Comparison of ENCODE assay signal across 24 cellular contexts in the genomic region with DNA sequence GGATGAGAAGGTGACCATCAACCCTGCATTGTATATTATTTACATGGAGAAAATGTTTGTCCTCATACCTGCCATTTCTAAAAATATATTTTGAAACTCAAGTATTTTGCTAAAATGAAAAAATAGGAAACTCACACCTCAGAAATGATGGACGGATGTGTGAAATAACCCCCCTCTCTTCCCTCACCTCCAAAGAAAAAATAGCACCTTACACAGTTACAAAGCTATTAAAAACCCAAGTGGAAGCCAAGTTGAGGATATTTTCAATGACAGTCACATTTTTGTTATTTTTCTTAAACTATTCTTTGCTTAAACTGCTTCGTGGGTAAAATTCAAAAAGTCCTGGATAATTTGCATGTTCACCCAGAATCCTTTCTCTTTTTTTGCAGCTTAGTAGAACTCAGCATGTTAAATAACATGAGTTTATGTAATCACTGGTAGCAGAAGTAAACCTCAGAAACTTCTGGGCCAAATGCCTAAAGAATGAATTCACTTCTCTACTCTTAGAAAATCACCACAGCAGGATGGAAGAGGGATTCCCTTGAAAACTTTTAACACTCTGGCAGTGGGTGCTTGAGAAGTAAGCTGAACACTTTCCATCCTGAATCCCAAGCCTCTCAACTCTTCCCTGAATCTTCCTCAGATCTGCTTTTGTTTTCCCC. TPM values are rescaled to one million over a fixed set of nuclear protein-coding genes. Genes with fewer than 3 reads are reported as not detected.
A peak's percentile ranks its signal among the peaks of the same experiment; 100 is the strongest.
DNase-seq lines count a peak whose midpoint lies in the region; ATAC-seq, FAIRE-seq and TF ChIP-seq lines count a peak whose summit lies in the region.
"Had no signal": no experiment of that assay in that cellular context is flagged by ENCODE, and none has a peak within 500 bp of the region (broad histone marks: within the 10 kb centered on the region; RNA-seq: fewer than 3 reads in every experiment).

No MANE protein-coding gene starts in this region.

- H3K79me1 ChIP-seq in neuronal stem cell (ENCODE audit: low read depth, low read length) = no peaks in the 10 kb centered on the region

- no peak overlapping the region for H3K4me3 ChIP-seq in GM23338
- no peak overlapping the region for H3K4me3 ChIP-seq in OCI-LY3 (ENCODE audit: low read length)
- no peak overlapping the region for H3K4me3 ChIP-seq in GM12878
- no peak overlapping the region for H3K4me3 ChIP-seq in neuronal stem cell (ENCODE audit: low read length in 2 of 2)
- H3K4me3 ChIP-seq in HAP-1 = no peak overlapping the region
- H3K4me3 ChIP-seq in lower lobe of right lung = no peak overlapping the region
- H3K4me3 ChIP-seq: pancreas, right lobe of liver, SK-N-MC, tibial nerve had no signal

- BruUV-seq in GM12878 (replicated peaks; lab: Mats Ljungman, UMichigan) = no TSS peak

- no peak overlapping the region; the same call in 1 of the 2 replicates for H3K27ac Mint-ChIP-seq in GM23338
- H3K27ac Mint-ChIP-seq: activated B cell treated with CpG ODN at 0.5 μM for 24 hours; activated T-helper 1 cell treated with anti-CD3 and anti-CD28 coated beads, Interleukin-12 subunit alpha, Interleukin-12 subunit beta, Interleukin-2, Interleukin-4 antibody, amounts not matched to agents 30 ng/mL and 10 ng/mL and 1 ng/mL, durations not matched to agents 14 hours and 24 hours and 36 hours; stimulated activated memory B cell treated with anti-CD40 and anti-IgM and Interleukin-4, amounts not matched to agents 10 μg/mL and 1 μg/mL and 100 μg/mL, for 72 hours; T-helper 2 cell treated with Interferon-gamma antibody and Interleukin-4, amounts not matched to agents 5 μg/mL and 100 μg/mL, for 36 hours had no signal

- peaks cover 3% of the 10 kb centered on the region for H3K27me3 Mint-ChIP-seq in GM23338 (ENCODE audit: insufficient read depth, low read depth, poor library complexity)
- H3K27me3 Mint-ChIP-seq: activated B cell treated with CpG ODN at 0.5 μM for 24 hours; stimulated activated memory B cell treated with anti-CD40 and anti-IgM and Interleukin-4, amounts not matched to agents 10 μg/mL and 1 μg/mL and 100 μg/mL, for 72 hours had no signal

- peak overlapping the region; percentile 93 for H2AFZ ChIP-seq in GM23338
- H2AFZ ChIP-seq in OCI-LY3 (ENCODE audit: low read depth, low read length) = 0 out of 2 replicates have a peak overlapping the region, but pooled peaks have one; percentile 95
- H2AFZ ChIP-seq in GM12878 (ENCODE audit: control insufficient read depth, low read depth, low read length) = no peak overlapping the region
- peak overlapping the region; percentile 31 for H2AFZ ChIP-seq in neuronal stem cell (ENCODE audit: low read length)

- no peak overlapping the region for H3K18ac ChIP-seq in neuronal stem cell (ENCODE audit: low read length)

- no peak for TF ChIP-seq POLR2A in GM12878 (IDR thresholded peaks at IDR 0.05; ENCODE audit: low read depth, low read length)

- DNase-seq in GM23338 (ENCODE audit: low spot score) (no peak), GM12878 (ENCODE audit: low read depth, low spot score) (no peak), neuronal stem cell (ENCODE audit: low spot score) (no peak), HAP-1 (ENCODE audit: low spot score in 2 of 2) (no peak), lower lobe of right lung (no peak)
- no peak for DNase-seq in stimulated activated CD4-positive, alpha-beta T cell treated with anti-CD3 and anti-CD28 coated beads, Interleukin-4, amount 100 ng/mL, for 24 hours
- DNase-seq: activated B cell treated with CpG ODN at 0.5 μM for 24 hours, amniotic stem cell, erythroblast, NCI-H1105, NCI-H2081, NCI-H510A, pancreas, right lobe of liver had no signal

- H3K36me3 Mint-ChIP-seq in GM23338 (ENCODE audit: low read depth) = no peaks in the 10 kb centered on the region
- H3K36me3 Mint-ChIP-seq: stimulated activated memory B cell treated with anti-CD40 and anti-IgM and Interleukin-4, amounts not matched to agents 10 μg/mL and 1 μg/mL and 100 μg/mL, for 72 hours had no signal

- CTCF ChIA-PET in GM12878 (lab: Yijun Ruan, JAX) = interaction anchor here (0.6 kb wide), 1 partner anchor 44 kb away, joined by 3 read pairs; no protein-coding TSS in a partner anchor

- H3K4me1 Mint-ChIP-seq in GM23338 = peaks cover 13% of the 10 kb centered on the region
- H3K4me1 Mint-ChIP-seq: activated B cell treated with CpG ODN at 0.5 μM for 24 hours; stimulated activated memory B cell treated with anti-CD40 and anti-IgM and Interleukin-4, amounts not matched to agents 10 μg/mL and 1 μg/mL and 100 μg/mL, for 72 hours had no signal

- SMC1A ChIA-PET in GM12878 (lab: Charles Lee; ENCODE audit: uncharacterized antibody, unreplicated experiment) = interaction anchor here (0.5 kb wide), 1 partner anchor 15 kb away, joined by 3 read pairs; no protein-coding TSS in a partner anchor

- H2BK12ac ChIP-seq in neuronal stem cell (ENCODE audit: low read length) = no peak overlapping the region

- H4K20me1 ChIP-seq in GM23338 (replicated peaks; ENCODE audit: insufficient read depth) (no peaks in the 10 kb centered on the region), OCI-LY3 (ENCODE audit: insufficient read depth, low read length) (no peaks in the 10 kb centered on the region), GM12878 (ENCODE audit: control insufficient read depth, insufficient read depth) (no peaks in the 10 kb centered on the region)

- POLR2A ChIA-PET in GM12878 (lab: Charles Lee) = interaction anchor here (0.6 kb wide), 1 partner anchor 343 kb away, joined by 5 read pairs; no protein-coding TSS in a partner anchor

- no peak overlapping the region for H4K8ac ChIP-seq in neuronal stem cell (ENCODE audit: low read depth, low read length)

- no peak overlapping the region for H3K27ac ChIP-seq in GM23338 (ENCODE audit: low read depth)
- H3K27ac ChIP-seq in OCI-LY3 (ENCODE audit: low read length) = no peak overlapping the region
- no peak overlapping the region for H3K27ac ChIP-seq in GM12878 (ENCODE audit: control insufficient read depth, insufficient read depth)
- H3K27ac ChIP-seq in neuronal stem cell (replicated peaks; ENCODE audit: low read length) = no peak overlapping the region
- H3K27ac ChIP-seq in lower lobe of right lung = no peak overlapping the region
- H3K27ac ChIP-seq: pancreas, right lobe of liver, SK-N-MC, tibial nerve had no signal

- H3F3A ChIP-seq in GM23338 (replicated peaks; ENCODE audit: low read depth) = no peaks in the 10 kb centered on the region

- H2BK5ac ChIP-seq in neuronal stem cell (ENCODE audit: low read length) = no peak overlapping the region

- no peak overlapping the region for H3K4ac ChIP-seq in neuronal stem cell (ENCODE audit: low read length)

- H3K23ac ChIP-seq in neuronal stem cell (ENCODE audit: low read depth, low read length, poor library complexity) = no peak overlapping the region

- H2BK15ac ChIP-seq in neuronal stem cell (ENCODE audit: low read length) = no peak overlapping the region

- no peak overlapping the region for H3K4me3 Mint-ChIP-seq in GM23338
- H3K4me3 Mint-ChIP-seq: activated B cell treated with CpG ODN at 0.5 μM for 24 hours; activated T-helper 1 cell treated with anti-CD3 and anti-CD28 coated beads, Interleukin-12 subunit alpha, Interleukin-12 subunit beta, Interleukin-2, Interleukin-4 antibody, amounts not matched to agents 30 ng/mL and 10 ng/mL and 1 ng/mL, durations not matched to agents 14 hours and 24 hours and 36 hours; stimulated activated memory B cell treated with anti-CD40 and anti-IgM and Interleukin-4, amounts not matched to agents 10 μg/mL and 1 μg/mL and 100 μg/mL, for 72 hours; T-helper 2 cell treated with Interferon-gamma antibody and Interleukin-4, amounts not matched to agents 5 μg/mL and 100 μg/mL, for 36 hours had no signal

- FAIRE-seq in GM12878 (lab: Jason Lieb, UNC) = peak; percentile 49
- FAIRE-seq: frontal cortex, HepG2, pancreas had no signal

- H3K9ac ChIP-seq in OCI-LY3 (ENCODE audit: low read length) (no peak overlapping the region), GM12878 (ENCODE audit: control insufficient read depth, insufficient read depth, low read length) (no peak overlapping the region), neuronal stem cell (ENCODE audit: low read depth, low read length, poor library complexity) (no peak overlapping the region)

- no peak overlapping the region for H2AK5ac ChIP-seq in neuronal stem cell (ENCODE audit: low read depth, low read length)

- RAD21 ChIA-PET in GM12878 (lab: Charles Lee; ENCODE audit: unreplicated experiment) = no interaction called here

- WGBS in GM12878 (ENCODE audit: insufficient coverage, insufficient replicate concordance, low lambda C conversion rate, missing lambda C conversion rate) = 4% methylated on average over 2 of the region's 2 CpGs
- no CpG with 5 or more reads among the region's 2 CpGs for WGBS in neuronal stem cell (ENCODE audit: extremely low coverage in 2 of 2, insufficient read length in 2 of 2, insufficient replicate concordance in 1 of 2), 2 donors

- H3K36me3 ChIP-seq in GM23338 (ENCODE audit: insufficient read depth) = no peaks in the 10 kb centered on the region
- H3K36me3 ChIP-seq in OCI-LY3 (replicated peaks; ENCODE audit: low read depth, low read length) = no peaks in the 10 kb centered on the region
- H3K36me3 ChIP-seq in GM12878 (ENCODE audit: control insufficient read depth in 2 of 2, insufficient read depth in 2 of 2, low read length in 1 of 2) = no peaks in the 10 kb centered on the region
- H3K36me3 ChIP-seq in neuronal stem cell (replicated peaks in 1 of 2; ENCODE audit: control insufficient read depth in 2 of 2, insufficient read depth in 2 of 2, low read length in 2 of 2) = no peaks in the 10 kb centered on the region
- no peaks in the 10 kb centered on the region for H3K36me3 ChIP-seq in HAP-1 (replicated peaks)
- H3K36me3 ChIP-seq in lower lobe of right lung = no peaks in the 10 kb centered on the region
- H3K36me3 ChIP-seq: pancreas, right lobe of liver, tibial nerve had no signal

- no peak overlapping the region for H2BK120ac ChIP-seq in neuronal stem cell (ENCODE audit: low read depth, low read length)

- no peak for TF ChIP-seq RAD21 in GM12878 (IDR thresholded peaks at IDR 0.05; ENCODE audit: insufficient read depth, low read depth, low read length)

- H3K79me2 ChIP-seq in GM23338 (replicated peaks; ENCODE audit: insufficient read depth) (no peaks in the 10 kb centered on the region), OCI-LY3 (ENCODE audit: low read length) (no peaks in the 10 kb centered on the region), GM12878 (ENCODE audit: control insufficient read depth, insufficient read depth, low read length) (no peaks in the 10 kb centered on the region)

- H3K27me3 ChIP-seq in GM23338 (ENCODE audit: insufficient read depth) (no peaks in the 10 kb centered on the region), OCI-LY3 (ENCODE audit: low read depth, low read length) (no peaks in the 10 kb centered on the region), GM12878 (replicated peaks in 1 of 2; ENCODE audit: control insufficient read depth in 2 of 2, insufficient read depth in 2 of 2, low read length in 1 of 2) (no peaks in the 10 kb centered on the region), neuronal stem cell (ENCODE audit: control insufficient read depth in 3 of 3, insufficient read depth in 3 of 3, low read depth in 1 of 3, low read length in 3 of 3) (no peaks in the 10 kb centered on the region), HAP-1 (ENCODE audit: low read depth) (no peaks in the 10 kb centered on the region), lower lobe of right lung (ENCODE audit: low read depth) (no peaks in the 10 kb centered on the region)
- H3K27me3 ChIP-seq: pancreas, right lobe of liver, tibial nerve had no signal

- intact Hi-C loops in GM12878 (cut with micrococcal nuclease; ENCODE audit: unreplicated experiment) = no loop called here
- intact Hi-C loops in lower lobe of right lung (cut with DNase I) = no loop called here

- H3K9me3 ChIP-seq in OCI-LY3 (ENCODE audit: insufficient read depth, low read length) (no peaks in the 10 kb centered on the region), GM12878 (replicated peaks; ENCODE audit: control insufficient read depth, insufficient read depth, low read length) (no peaks in the 10 kb centered on the region), neuronal stem cell (replicated peaks in 1 of 2; ENCODE audit: control insufficient read depth in 2 of 2, insufficient read depth in 1 of 2, low read depth in 1 of 2, low read length in 2 of 2) (no peaks in the 10 kb centered on the region), HAP-1 (no peaks in the 10 kb centered on the region), lower lobe of right lung (no peaks in the 10 kb centered on the region)
- H3K9me3 ChIP-seq: pancreas, right lobe of liver, tibial nerve had no signal

- ATAC-seq in GM23338 = no peak
- no peak for ATAC-seq in GM12878
- ATAC-seq in lower lobe of right lung = no peak
- ATAC-seq: HepG2; pancreas; right lobe of liver; stimulated activated memory B cell treated with anti-CD40 and anti-IgM and Interleukin-4, amounts not matched to agents 10 μg/mL and 1 μg/mL and 100 μg/mL, for 72 hours had no signal

- no peak overlapping the region for H4K91ac ChIP-seq in neuronal stem cell (ENCODE audit: low read depth, low read length, poor library complexity)

- H3K4me1 ChIP-seq in GM23338 (ENCODE audit: insufficient read depth) (0 out of 2 replicates have a peak, but pooled peaks cover 3% of the 10 kb centered on the region), OCI-LY3 (ENCODE audit: low read length) (peaks cover 3% of the 10 kb centered on the region; the same call in 1 of the 2 replicates), GM12878 (ENCODE audit: control insufficient read depth, insufficient read depth, low read length) (no peaks in the 10 kb centered on the region), neuronal stem cell (ENCODE audit: control insufficient read depth in 2 of 2, insufficient read depth in 1 of 2, low read depth in 1 of 2, low read length in 2 of 2) (peaks cover 2 to 6% of the 10 kb centered on the region in 2 donors), HAP-1 (no peaks in the 10 kb centered on the region), lower lobe of right lung (no peaks in the 10 kb centered on the region)
- H3K4me1 ChIP-seq: pancreas, right lobe of liver, tibial nerve had no signal

- no peaks in the 10 kb centered on the region for H3K9me2 ChIP-seq in GM23338 (ENCODE audit: insufficient read depth)

- TF ChIP-seq EP300 in GM12878 (IDR thresholded peaks at IDR 0.05; ENCODE audit: borderline replicate concordance in 1 of 2, control insufficient read depth in 1 of 2, low read depth in 2 of 2, low read length in 2 of 2) = no peak

- H3K14ac ChIP-seq in neuronal stem cell (ENCODE audit: low read length) = no peak overlapping the region

- no peak for TF ChIP-seq CTCF in GM23338 (conservative IDR thresholded peaks at IDR 0.05; ENCODE audit: low read depth in 2 of 2)
- no peak for TF ChIP-seq CTCF in OCI-LY3 (IDR thresholded peaks at IDR 0.05; ENCODE audit: low read depth, low read length)
- no peak for TF ChIP-seq CTCF in GM12878 (IDR thresholded peaks at IDR 0.05 in 2 of 3, conservative IDR thresholded peaks at IDR 0.05 in 1 of 3; ENCODE audit: control insufficient read depth in 2 of 3, extremely low read depth in 1 of 3, insufficient read depth in 1 of 3, low read depth in 3 of 3, low read length in 3 of 3)
- no peak for TF ChIP-seq CTCF in lower lobe of right lung (IDR thresholded peaks at IDR 0.05)

- no peaks in the 10 kb centered on the region for H3K9me3 Mint-ChIP-seq in GM23338
- H3K9me3 Mint-ChIP-seq: stimulated activated memory B cell treated with anti-CD40 and anti-IgM and Interleukin-4, amounts not matched to agents 10 μg/mL and 1 μg/mL and 100 μg/mL, for 72 hours had no signal

- H3K4me2 ChIP-seq in GM23338 = no peak overlapping the region
- no peak overlapping the region for H3K4me2 ChIP-seq in OCI-LY3 (ENCODE audit: low read length)
- H3K4me2 ChIP-seq in GM12878 (ENCODE audit: control insufficient read depth, insufficient read depth) = no peak overlapping the region
- H3K4me2 ChIP-seq in neuronal stem cell (ENCODE audit: insufficient read depth, low read length, poor library complexity, severe bottlenecking) = no peak overlapping the region

- in situ Hi-C loops in GM12878 (cut with MboI) (no loop called here), HAP-1 (cut with MboI; ENCODE audit: low sequenced_read_pairs) (no loop called here)

RNA-seq across cellular contexts. Expression of gene DSC1, which starts 0.8 kb away (rescaled TPM):
- total RNA-seq in GM23338 (2014; rRNA removed; shearing (Covaris generic)) = not detected in 2 replicates
- polyA plus RNA-seq in GM23338 (2016; fragmentation: Nextera tagmentation; extraction: Ambion mirVana) = not detected in 2 replicates
- total RNA-seq in GM12878 (2013; cell fraction: nucleolus; rRNA removed) = not detected in 2 replicates
- total RNA-seq in GM12878 (2014; rRNA removed) = 0.51 and 0.71 TPM in 2 replicates
- 0.64 and 0.67 TPM in 2 replicates for total RNA-seq in GM12878 (2014; rRNA removed; fragmentation: Illumina TruSeq; extraction: Trizol)
- 0.40 and 0.44 TPM in 2 replicates for total RNA-seq in GM12878 (2021)
- polyA plus RNA-seq in GM12878 (2011; ENCODE audit: low read depth) = 0.05 TPM
- polyA plus RNA-seq in GM12878 (2011; rRNA removed) = not detected in 2 replicates
- polyA plus RNA-seq in GM12878 (2011; cell fraction: cytosol; rRNA removed) = not detected in 2 replicates
- not detected in 2 replicates for polyA plus RNA-seq in GM12878 (2011; cell fraction: nucleus; rRNA removed)
- polyA plus RNA-seq in GM12878 (2012) = not detected in 2 replicates
- 0.40 TPM in 2 replicates for polyA plus RNA-seq in GM12878 (2014; fragmentation: Illumina TruSeq; extraction: Trizol)
- under 1 TPM; 0.35 to 0.84 TPM for polyA plus RNA-seq in GM12878 (2014; fragmentation: Nextera tagmentation; extraction: Ambion mirVana)
- 0.14 and 0.24 TPM in 2 replicates for polyA plus RNA-seq in GM12878 (2014; rRNA removed)
- under 1 TPM; 0.43 to 0.51 TPM for polyA plus RNA-seq in GM12878 (2016; fragmentation: Nextera tagmentation; extraction: Ambion mirVana)
- not detected in 2 replicates for polyA minus RNA-seq in GM12878 (2011; rRNA and poly(A)+ RNA removed)
- not detected in 2 replicates for polyA minus RNA-seq in GM12878 (2011; cell fraction: cytosol; rRNA and poly(A)+ RNA removed)
- polyA minus RNA-seq in GM12878 (2011; cell fraction: nucleus; rRNA and poly(A)+ RNA removed) = under 0.01 TPM in 1 of 2 replicates, not detected in the other
- not detected for polyA plus RNA-seq in neuronal stem cell (2013, experiment 1 of 2)
- polyA plus RNA-seq in neuronal stem cell (2013, experiment 2 of 2) = not detected
- not detected for total RNA-seq in lower lobe of right lung
- total RNA-seq: activated B cell treated with CpG ODN at 0.5 μM for 24 hours; activated T-helper 1 cell treated with anti-CD3 and anti-CD28 coated beads, Interleukin-12 subunit alpha, Interleukin-12 subunit beta, Interleukin-2, Interleukin-4 antibody, amounts not matched to agents 30 ng/mL and 10 ng/mL and 1 ng/mL, durations not matched to agents 14 hours and 24 hours and 36 hours; Daoy; frontal cortex; HepG2; pancreas; right lobe of liver; tibial nerve had no signal
- polyA plus RNA-seq: HepG2, pancreas had no signal

RNA-seq across cellular contexts. Expression of gene DSC2, which starts 59.7 kb away (rescaled TPM):
- total RNA-seq in GM23338 (2014; rRNA removed; shearing (Covaris generic)) = 20.4 and 23.6 TPM in 2 replicates
- 7.9 and 10.5 TPM in 2 replicates for polyA plus RNA-seq in GM23338 (2016; fragmentation: Nextera tagmentation; extraction: Ambion mirVana)
- total RNA-seq in GM12878 (2013; cell fraction: nucleolus; rRNA removed) = 0.06 TPM in 1 of 2 replicates, not detected in the other
- 1.9 and 2.4 TPM in 2 replicates for total RNA-seq in GM12878 (2014; rRNA removed)
- total RNA-seq in GM12878 (2014; rRNA removed; fragmentation: Illumina TruSeq; extraction: Trizol) = 3.4 and 3.6 TPM in 2 replicates
- 3.9 and 4.4 TPM in 2 replicates for total RNA-seq in GM12878 (2021)
- polyA plus RNA-seq in GM12878 (2011; ENCODE audit: low read depth) = 0.87 TPM
- polyA plus RNA-seq in GM12878 (2011; rRNA removed) = not detected in 2 replicates
- not detected in 2 replicates for polyA plus RNA-seq in GM12878 (2011; cell fraction: cytosol; rRNA removed)
- polyA plus RNA-seq in GM12878 (2011; cell fraction: nucleus; rRNA removed) = not detected in 2 replicates
- polyA plus RNA-seq in GM12878 (2012) = 1.2 and 2.0 TPM in 2 replicates
- polyA plus RNA-seq in GM12878 (2014; fragmentation: Illumina TruSeq; extraction: Trizol) = 3.0 and 4.3 TPM in 2 replicates
- polyA plus RNA-seq in GM12878 (2014; fragmentation: Nextera tagmentation; extraction: Ambion mirVana) = 1 to 10 TPM; 1.2 to 2.9 TPM
- polyA plus RNA-seq in GM12878 (2014; rRNA removed) = 0.88 and 1.8 TPM in 2 replicates
- 1 to 10 TPM; 3.4 to 4.9 TPM for polyA plus RNA-seq in GM12878 (2016; fragmentation: Nextera tagmentation; extraction: Ambion mirVana)
- polyA minus RNA-seq in GM12878 (2011; rRNA and poly(A)+ RNA removed) = under 0.01 TPM in 1 of 2 replicates, not detected in the other
- not detected in 2 replicates for polyA minus RNA-seq in GM12878 (2011; cell fraction: cytosol; rRNA and poly(A)+ RNA removed)
- polyA minus RNA-seq in GM12878 (2011; cell fraction: nucleus; rRNA and poly(A)+ RNA removed) = not detected in 2 replicates
- 6.9 TPM for polyA plus RNA-seq in neuronal stem cell (2013, experiment 1 of 2)
- polyA plus RNA-seq in neuronal stem cell (2013, experiment 2 of 2) = 7.0 TPM
- total RNA-seq in lower lobe of right lung = 17.6 TPM
- total RNA-seq: activated B cell treated with CpG ODN at 0.5 μM for 24 hours; activated CD8-positive, alpha-beta memory T cell treated with anti-CD3 and anti-CD28 coated beads for 36 hours; activated T-helper 1 cell treated with anti-CD3 and anti-CD28 coated beads, Interleukin-12 subunit alpha, Interleukin-12 subunit beta, Interleukin-2, Interleukin-4 antibody, amounts not matched to agents 30 ng/mL and 10 ng/mL and 1 ng/mL, durations not matched to agents 14 hours and 24 hours and 36 hours had no signal
